1 cellular context compared by ENCODE assay signal in the genomic region with DNA sequence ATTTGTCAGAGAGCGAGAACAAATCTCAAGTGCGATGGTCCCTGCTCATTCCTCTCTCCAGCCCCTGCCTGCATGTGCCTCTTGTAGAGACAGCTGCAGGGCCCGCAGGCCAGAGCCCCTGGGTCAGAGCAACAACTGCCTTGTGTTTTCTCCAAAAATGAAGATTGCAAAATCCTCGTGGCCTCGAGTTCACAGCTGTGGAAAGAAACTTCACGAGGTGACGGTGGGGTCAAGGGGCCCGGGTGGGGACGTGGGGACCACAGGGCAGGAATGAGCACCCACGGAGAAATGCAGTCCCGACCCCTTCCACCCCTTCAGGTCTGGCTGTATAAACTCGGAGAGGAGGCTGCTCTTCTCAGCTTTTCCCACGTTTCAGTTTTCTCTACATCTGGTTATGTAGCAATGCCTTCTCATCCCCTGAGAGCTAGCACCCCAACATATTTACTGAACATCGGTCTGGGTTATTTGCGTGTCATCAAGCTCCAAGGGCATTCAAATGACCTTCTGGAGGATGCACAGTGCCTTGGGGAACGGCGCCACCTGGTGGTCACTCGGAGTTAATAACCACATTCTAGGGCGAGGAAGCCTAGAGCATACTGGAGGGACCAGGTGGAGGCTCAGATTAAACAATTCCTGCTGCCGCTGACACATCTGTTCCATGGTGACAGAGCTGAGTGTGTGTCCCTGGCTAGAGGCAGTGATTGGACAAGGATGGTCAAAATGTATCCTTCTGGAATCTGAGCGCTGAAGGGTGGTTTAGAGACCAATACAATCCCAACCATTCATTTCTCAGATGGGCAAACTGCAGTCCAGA.
A peak's percentile ranks its signal among the peaks of the same experiment; 100 is the strongest.
TF ChIP-seq lines count a peak whose summit lies in the region.

No MANE protein-coding gene starts in this region.

TF ChIP-seq in K562, 482 proteins besides CTCF, POLR2A, EP300 and RAD21 (continued from another document):
- TF ChIP-seq SOX6 (IDR thresholded peaks at IDR 0.05) (0 out of 2 replicates have a peak, but pooled peaks have one; percentile 17), SMAD1 (IDR thresholded peaks at IDR 0.05; ENCODE audit: low read depth, low read length, partially characterized antibody) (no peak), MECOM (CRISPR knock-in tag; IDR thresholded peaks at IDR 0.05) (no peak)
